In genomic region chr6:85685713-85686112, GRCh38 we compare ENCODE assay signal across 14 cellular contexts. TPM values are rescaled to one million over a fixed set of nuclear protein-coding genes. Genes with fewer than 3 reads are reported as not detected.
DNase-seq lines count a peak whose midpoint lies in the region; ATAC-seq and TF ChIP-seq lines count a peak whose summit lies in the region.
"Had no signal": no experiment of that assay in that cellular context is flagged by ENCODE, and none has a peak within 500 bp of the region (broad histone marks: within the 10 kb centered on the region; RNA-seq: fewer than 3 reads in every experiment).

No MANE protein-coding gene starts in this region.

- H3K36me3 Mint-ChIP-seq in progenitor cell of endocrine pancreas (ENCODE audit: insufficient read depth) (no peaks in the 10 kb centered on the region), osteocyte (ENCODE audit: unreplicated experiment) (no peaks in the 10 kb centered on the region)

- H3K27me3 Mint-ChIP-seq in progenitor cell of endocrine pancreas: no peaks in the 10 kb centered on the region
- H3K27me3 Mint-ChIP-seq in osteocyte (ENCODE audit: unreplicated experiment): no peaks in the 10 kb centered on the region

- no peak for DNase-seq in progenitor cell of endocrine pancreas (ENCODE audit: low spot score, unreplicated experiment)
- no peak for DNase-seq in HCEC 1CT
- DNase-seq in osteocyte (ENCODE audit: extremely low spot score, unreplicated experiment): no peak
- no peak for DNase-seq in suprapubic skin (ENCODE audit: low spot score in 2 of 2)
- DNase-seq: activated CD4-positive, alpha-beta T cell treated with anti-CD3 and anti-CD28 coated beads, Interleukin-2, amount 50 U/mL, for 48 hours; amygdala; hypothalamus; Kasumi-1; NCI-H69; retina had no signal

- no peaks in the 10 kb centered on the region for H3K27me3 ChIP-seq in suprapubic skin

- H3K9me3 ChIP-seq in suprapubic skin: no peaks in the 10 kb centered on the region

- TF ChIP-seq EP300 in suprapubic skin (IDR thresholded peaks at IDR 0.05): no peak

- no peak overlapping the region for H3K4me3 Mint-ChIP-seq in progenitor cell of endocrine pancreas (ENCODE audit: low read depth)
- no peak overlapping the region for H3K4me3 Mint-ChIP-seq in osteocyte (ENCODE audit: unreplicated experiment)

- H3K4me1 ChIP-seq in suprapubic skin: no peaks in the 10 kb centered on the region

- no peaks in the 10 kb centered on the region for H3K36me3 ChIP-seq in suprapubic skin

- TF ChIP-seq POLR2A in GM18505 (IDR thresholded peaks at IDR 0.05; ENCODE audit: borderline replicate concordance, extremely low read depth, insufficient read depth, insufficient read length) (no peak), suprapubic skin (IDR thresholded peaks at IDR 0.05) (no peak)

- H3K9me3 Mint-ChIP-seq in progenitor cell of endocrine pancreas (ENCODE audit: low read depth) (peaks cover 3% of the 10 kb centered on the region), osteocyte (ENCODE audit: unreplicated experiment) (no peaks in the 10 kb centered on the region)

- WGBS in suprapubic skin: 84% methylated on average over 4 of the region's 4 CpGs

- H3K27ac Mint-ChIP-seq in progenitor cell of endocrine pancreas: no peak overlapping the region
- H3K27ac Mint-ChIP-seq in osteocyte (ENCODE audit: unreplicated experiment): no peak overlapping the region

- H3K4me3 ChIP-seq in suprapubic skin: no peak overlapping the region

- no peaks in the 10 kb centered on the region for H3K4me1 Mint-ChIP-seq in progenitor cell of endocrine pancreas (ENCODE audit: low read depth)
- H3K4me1 Mint-ChIP-seq in osteocyte (ENCODE audit: unreplicated experiment): no peaks in the 10 kb centered on the region

- no peak overlapping the region for H3K27ac ChIP-seq in suprapubic skin

- TF ChIP-seq CTCF in progenitor cell of endocrine pancreas (IDR thresholded peaks at IDR 0.05; ENCODE audit: unreplicated experiment) (no peak), osteocyte (IDR thresholded peaks at IDR 0.05) (no peak), suprapubic skin (IDR thresholded peaks at IDR 0.05) (no peak)

- ATAC-seq in GM18505 (IDR thresholded peaks at IDR 0.05; ENCODE audit: unreplicated experiment) (peak; percentile 91), GM19372 (IDR thresholded peaks at IDR 0.05; ENCODE audit: low read depth, unreplicated experiment) (peak; percentile 89), HG02763 (IDR thresholded peaks at IDR 0.05; ENCODE audit: unreplicated experiment) (peak; percentile 91), HG03457 (IDR thresholded peaks at IDR 0.05; ENCODE audit: unreplicated experiment) (peak; percentile 86)

RNA-seq across cellular contexts. Expression of gene SYNCRIP, which starts 43.0 kb away (rescaled TPM):
- 127 and 136 TPM in 2 replicates for total RNA-seq in progenitor cell of endocrine pancreas
- 93.7 and 94.0 TPM in 2 replicates for total RNA-seq in osteocyte
- 10 to 100 TPM; 59.7 to 71.4 (median 64.3) TPM for total RNA-seq in suprapubic skin
